Comparison of ENCODE assay signal across 8 cellular contexts in genomic region chr10:28432210-28432676, GRCh38.
A peak's percentile ranks its signal among the peaks of the same experiment; 100 is the strongest.
DNase-seq lines count a peak whose midpoint lies in the region; ATAC-seq, FAIRE-seq and TF ChIP-seq lines count a peak whose summit lies in the region.

No MANE protein-coding gene starts in this region.

- POLR2A ChIA-PET in WTC11 (lab: Charles Lee), result no interaction called here

- no peak overlapping the region for H3K4me3 ChIP-seq in epithelial cell of esophagus (ENCODE audit: low read length)

- CTCF ChIA-PET in activated naive CD4-positive, alpha-beta T cell treated with anti-CD3 and anti-CD28 coated beads for 36 hours (lab: Charles Lee), result interaction anchor here (0.6 to 1.0 kb wide), 5 partner anchors 12 to 1067 kb away, joined by 3 to 7 read pairs (median 3); no protein-coding TSS in a partner anchor
- CTCF ChIA-PET in WTC11 (lab: Charles Lee), result interaction anchor here (0.9 to 1.0 kb wide), 2 partner anchors 11 to 79 kb away, joined by 3 read pairs; no protein-coding TSS in a partner anchor

- H3K4me1 Mint-ChIP-seq in activated naive CD4-positive, alpha-beta T cell treated with anti-CD3 and anti-CD28 coated beads for 36 hours (ENCODE audit: low read depth), result no peaks in the 10 kb centered on the region
- peaks cover 10% of the 10 kb centered on the region for H3K4me1 Mint-ChIP-seq in WTC11

- TF ChIP-seq CTCF in WTC11 (IDR thresholded peaks at IDR 0.05) (peak; percentile 48; the same call in 1 of the 2 replicates), epithelial cell of esophagus (IDR thresholded peaks at IDR 0.05; ENCODE audit: insufficient read depth, low read depth, low read length, missing control alignments) (peak; percentile 86)

- ATAC-seq in HG02973 (IDR thresholded peaks at IDR 0.05; ENCODE audit: unreplicated experiment), result peak; percentile 70
- peak; percentile 88 for ATAC-seq in WTC11

- H3K27me3 Mint-ChIP-seq in activated naive CD4-positive, alpha-beta T cell treated with anti-CD3 and anti-CD28 coated beads for 36 hours (ENCODE audit: low read depth), result no peaks in the 10 kb centered on the region
- H3K27me3 Mint-ChIP-seq in WTC11 (ENCODE audit: low read depth), result no peaks in the 10 kb centered on the region; the same call in 1 of the 2 replicates

- DNase-seq in activated naive CD4-positive, alpha-beta T cell treated with anti-CD3 and anti-CD28 coated beads for 36 hours, result peak; percentile 29
- DNase-seq in activated naive CD4-positive, alpha-beta T cell treated with anti-CD3 and anti-CD28 coated beads, Interleukin-2, amount 50 U/mL, for 16 hours, result no peak
- DNase-seq in NCI-H2196 (lab: John Stamatoyannopoulos, UW; ENCODE audit: unreplicated experiment) (peak; percentile 40), WTC11 (ENCODE audit: low spot score) (peak; percentile 46), epithelial cell of esophagus (ENCODE audit: low read depth) (peak; percentile 70), midbrain (lab: John Stamatoyannopoulos, UW) (peak; percentile 62), urothelium cell line (ENCODE audit: low spot score) (peak; percentile 86)

- FAIRE-seq in urothelium cell line (lab: Jason Lieb, UNC), result no peak

- peak overlapping the region; percentile 48 for H3K4me3 Mint-ChIP-seq in activated naive CD4-positive, alpha-beta T cell treated with anti-CD3 and anti-CD28 coated beads for 36 hours
- H3K4me3 Mint-ChIP-seq in WTC11, result no peak overlapping the region

- H3K9me3 Mint-ChIP-seq in activated naive CD4-positive, alpha-beta T cell treated with anti-CD3 and anti-CD28 coated beads for 36 hours, result no peaks in the 10 kb centered on the region
- peaks cover 22% of the 10 kb centered on the region for H3K9me3 Mint-ChIP-seq in WTC11

- H3K36me3 Mint-ChIP-seq in activated naive CD4-positive, alpha-beta T cell treated with anti-CD3 and anti-CD28 coated beads for 36 hours (ENCODE audit: low read depth), result no peaks in the 10 kb centered on the region
- peaks cover 3% of the 10 kb centered on the region; the same call in 1 of the 2 replicates for H3K36me3 Mint-ChIP-seq in WTC11

- no peak overlapping the region for H3K27ac Mint-ChIP-seq in activated naive CD4-positive, alpha-beta T cell treated with anti-CD3 and anti-CD28 coated beads for 36 hours
- no peak overlapping the region for H3K27ac Mint-ChIP-seq in WTC11

- intact Hi-C loops in activated naive CD4-positive, alpha-beta T cell treated with anti-CD3 and anti-CD28 coated beads for 36 hours (cut with micrococcal nuclease), result loop anchor here (1.0 to 5.0 kb wide), 5 partner anchors 100 to 872 kb away; partner anchors contain the start of gene BAMBI

TF ChIP-seq in WTC11, 78 proteins besides CTCF, POLR2A, EP300 and RAD21:
- TF ChIP-seq TEAD1 (CRISPR knock-in tag; IDR thresholded peaks at IDR 0.05), result no peak
- TF ChIP-seq GABPB1 (CRISPR knock-in tag; IDR thresholded peaks at IDR 0.05), result no peak
